15 cellular contexts compared by ENCODE assay signal in the genomic region with DNA sequence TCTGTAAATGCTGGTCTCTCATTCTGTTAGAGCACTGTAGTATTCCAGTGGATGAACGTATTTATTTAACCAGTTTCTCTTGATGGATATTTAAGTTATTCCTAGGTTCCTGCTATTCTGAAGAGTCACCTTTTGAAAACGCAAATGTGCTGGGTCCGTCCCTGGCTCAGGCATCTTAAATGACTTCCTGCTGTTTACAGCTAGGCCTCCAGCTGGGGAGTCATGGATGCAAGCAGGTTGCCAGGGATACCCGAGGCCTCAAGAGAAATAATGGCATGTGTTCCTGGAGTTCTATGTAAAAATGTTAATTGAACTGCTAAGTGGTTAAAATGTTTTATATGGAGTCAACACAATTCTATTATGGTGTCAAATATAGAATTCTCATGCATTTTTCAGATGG.
A peak's percentile ranks its signal among the peaks of the same experiment; 100 is the strongest.
DNase-seq lines count a peak whose midpoint lies in the region; ATAC-seq, FAIRE-seq and TF ChIP-seq lines count a peak whose summit lies in the region.
"Had no signal": no experiment of that assay in that cellular context is flagged by ENCODE, and none has a peak within 500 bp of the region (broad histone marks: within the 10 kb centered on the region; RNA-seq: fewer than 3 reads in every experiment).

No MANE protein-coding gene starts in this region.

- WGBS in ectodermal cell, 2 experiments = 9 to 14% methylated on average over 4 of the region's 4 CpGs
- 54 to 73% (median 72%) methylated on average over 4 of the region's 4 CpGs for WGBS in small intestine, 3 donors

- no peak overlapping the region for H3K4me3 ChIP-seq in ectodermal cell (ENCODE audit: insufficient read depth, low read depth, low read length)
- H3K4me3 ChIP-seq in small intestine (ENCODE audit: low read depth in 1 of 2, low read length in 2 of 2) = no peak overlapping the region
- H3K4me3 ChIP-seq: colonic mucosa, GM12878, SJCRH30, transverse colon had no signal

- H3K9me3 Mint-ChIP-seq in neural crest cell = no peaks in the 10 kb centered on the region
- H3K9me3 Mint-ChIP-seq: immature natural killer cell had no signal

- peaks cover 14% of the 10 kb centered on the region for H3K4me1 ChIP-seq in ectodermal cell (ENCODE audit: control insufficient read depth, insufficient read depth, low read length)
- no peaks in the 10 kb centered on the region for H3K4me1 ChIP-seq in small intestine (ENCODE audit: control insufficient read depth in 2 of 2, insufficient read depth in 1 of 2, low read depth in 1 of 2, low read length in 1 of 2)
- H3K4me1 ChIP-seq: colonic mucosa, SJCRH30, transverse colon had no signal

- H3K9me3 ChIP-seq in ectodermal cell (ENCODE audit: control insufficient read depth, low read length) (no peaks in the 10 kb centered on the region), small intestine (ENCODE audit: control insufficient read depth, low read depth) (no peaks in the 10 kb centered on the region)
- H3K9me3 ChIP-seq: colonic mucosa, SJCRH30, transverse colon had no signal

- H3K4me3 Mint-ChIP-seq in neural crest cell = no peak overlapping the region
- H3K4me3 Mint-ChIP-seq: immature natural killer cell had no signal

- H3K36me3 ChIP-seq in ectodermal cell (ENCODE audit: control insufficient read depth, insufficient read depth, low read length) (no peaks in the 10 kb centered on the region), small intestine (ENCODE audit: control insufficient read depth in 2 of 2, insufficient read depth in 2 of 2, low read length in 2 of 2) (no peaks in the 10 kb centered on the region)
- H3K36me3 ChIP-seq: colonic mucosa, SJCRH30, transverse colon had no signal

- DNase-seq in DMS 273 (lab: John Stamatoyannopoulos, UW; ENCODE audit: unreplicated experiment) (peak; percentile 76), DMS 273 treated with DMSO at 0.1 percent for 48 hours (lab: John Stamatoyannopoulos, UW) (no peak), NCI-H2227 (lab: John Stamatoyannopoulos, UW; ENCODE audit: unreplicated experiment) (peak; percentile 66), neural crest cell (ENCODE audit: low read depth, low spot score) (no peak), Kasumi-1 (lab: John Stamatoyannopoulos, UW) (no peak), small intestine (no peak)
- DNase-seq: colonic mucosa, immature natural killer cell, SJCRH30, transverse colon had no signal

- no peaks in the 10 kb centered on the region for H3K27me3 Mint-ChIP-seq in neural crest cell (ENCODE audit: low read depth)

- H3K36me3 Mint-ChIP-seq in neural crest cell (ENCODE audit: low read depth) = no peaks in the 10 kb centered on the region
- H3K36me3 Mint-ChIP-seq: immature natural killer cell had no signal

- no peak for ATAC-seq in HG02840 (IDR thresholded peaks at IDR 0.05; ENCODE audit: low FRiP score, unreplicated experiment)
- ATAC-seq: GM12878 had no signal

- no peak for TF ChIP-seq CTCF in neural crest cell (conservative IDR thresholded peaks at IDR 0.05)

- peak overlapping the region; percentile 8 for H3K27ac Mint-ChIP-seq in neural crest cell (ENCODE audit: unreplicated experiment)
- H3K27ac Mint-ChIP-seq: immature natural killer cell had no signal

- no peak for FAIRE-seq in small intestine (lab: Jason Lieb, UNC)
- FAIRE-seq: GM12878, GM19239 had no signal

- H3K27ac ChIP-seq in ectodermal cell (ENCODE audit: insufficient read depth, low read depth, low read length, poor library complexity, severe bottlenecking) (peak overlapping the region; percentile 0), small intestine (ENCODE audit: low read depth in 1 of 2, low read length in 1 of 2) (no peak overlapping the region)
- H3K27ac ChIP-seq: 22Rv1, colonic mucosa, SJCRH30, transverse colon had no signal

- no peaks in the 10 kb centered on the region for H3K27me3 ChIP-seq in ectodermal cell (ENCODE audit: control insufficient read depth, insufficient read depth, low read length, poor library complexity, severe bottlenecking)
- no peaks in the 10 kb centered on the region for H3K27me3 ChIP-seq in small intestine (ENCODE audit: control insufficient read depth in 2 of 2, insufficient read depth in 2 of 2, low read length in 2 of 2)
- H3K27me3 ChIP-seq: colonic mucosa, SJCRH30, transverse colon had no signal

- H3K4me1 Mint-ChIP-seq in neural crest cell = peaks cover 40% of the 10 kb centered on the region
- H3K4me1 Mint-ChIP-seq: immature natural killer cell had no signal

Comparison
In these comparisons a context has a peak if more than half of its experiments do, and no peak if none do; other contexts are left out.
1. DNase-seq: peak in DMS 273 (single experiment) and NCI-H2227 (single experiment); none in DMS 273 treated with DMSO at 0.1 percent for 48 hours (single experiment), neural crest cell (single experiment), Kasumi-1 (0 of 2) and small intestine (single experiment).